In the genomic region with DNA sequence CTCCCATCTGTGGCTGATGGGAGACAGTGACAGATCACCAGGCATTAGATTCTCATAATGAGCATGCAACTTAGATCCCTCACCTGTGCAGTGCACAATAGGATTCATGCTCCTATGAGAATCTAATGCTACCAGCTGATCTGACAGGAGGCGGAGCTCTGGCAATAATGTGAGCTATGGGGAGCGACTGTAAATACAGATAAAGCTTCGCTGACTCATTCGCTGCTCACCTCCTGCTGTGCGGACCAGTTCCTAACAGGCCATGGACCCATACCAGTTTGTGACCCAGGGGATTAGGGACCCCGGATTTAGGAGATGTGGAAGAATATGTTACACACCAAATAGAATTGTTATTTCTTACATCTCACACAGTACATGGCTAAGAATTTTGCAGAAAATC, we compare ENCODE assay signal across 14 cellular contexts. TPM values are rescaled to one million over a fixed set of nuclear protein-coding genes. Genes with fewer than 3 reads are reported as not detected.
DNase-seq lines count a peak whose midpoint lies in the region; ATAC-seq and TF ChIP-seq lines count a peak whose summit lies in the region.
"Had no signal": no experiment of that assay in that cellular context is flagged by ENCODE, and none has a peak within 500 bp of the region (broad histone marks: within the 10 kb centered on the region; RNA-seq: fewer than 3 reads in every experiment).

No MANE protein-coding gene starts in this region.

- POLR2A ChIA-PET in A673 (lab: Charles Lee; ENCODE audit: low non-redundant PET), result no interaction called here

- H2AK5ac ChIP-seq in H9 (ENCODE audit: insufficient read length, low read length), result no peak overlapping the region

- no peak overlapping the region for H3K4ac ChIP-seq in H9 (ENCODE audit: low read depth, low read length)

- CTCF ChIA-PET in A673 (lab: Charles Lee), result no interaction called here

- no peak overlapping the region for H3K4me3 ChIP-seq in A673 (ENCODE audit: low read depth, low read length, poor library complexity, severe bottlenecking)

- H3K4me1 Mint-ChIP-seq in H9, result peaks cover 11 to 20% of the 10 kb centered on the region in 2 experiments
- H3K4me1 Mint-ChIP-seq: CD4-positive, alpha-beta memory T cell; immature natural killer cell had no signal

- BruUV-seq in A673 (replicated peaks; lab: Mats Ljungman, UMichigan), result no TSS peak

- H3K23ac ChIP-seq in H9 (ENCODE audit: insufficient read length, low read depth, low read length), result no peak overlapping the region

- H3K36me3 ChIP-seq in A673 (ENCODE audit: insufficient read depth, low read length, poor library complexity, severe bottlenecking), result no peaks in the 10 kb centered on the region

- peaks cover 5% of the 10 kb centered on the region for H3K4me1 ChIP-seq in A673 (ENCODE audit: insufficient read depth, low read length, poor library complexity, severe bottlenecking)
- H3K4me1 ChIP-seq in H9 (ENCODE audit: insufficient read depth, low read length), result peaks cover 6% of the 10 kb centered on the region; the same call in 1 of the 2 replicates

- no peak overlapping the region for H3K27ac Mint-ChIP-seq in H9
- H3K27ac Mint-ChIP-seq: CD4-positive, alpha-beta memory T cell; immature natural killer cell; stimulated activated naive CD8-positive, alpha-beta T cell treated with anti-CD3 and anti-CD28 coated beads, Interleukin-15, Interleukin-2, amounts not matched to agents 100 ng/mL and 50 ng/mL, for 24 hours had no signal

- H3K56ac ChIP-seq in H9 (ENCODE audit: insufficient read length, low read depth, low read length), result no peak overlapping the region

- H4K20me1 ChIP-seq in H9 (ENCODE audit: control insufficient read depth, insufficient read depth, insufficient read length), result no peaks in the 10 kb centered on the region

- no peak overlapping the region for H2BK12ac ChIP-seq in H9 (ENCODE audit: insufficient read length, low read depth, low read length)

- no peak overlapping the region for H3K18ac ChIP-seq in H9 (ENCODE audit: insufficient read length, low read depth, low read length)

- ATAC-seq in esophagus mucosa, result peak; percentile 79
- ATAC-seq in HG03039 (IDR thresholded peaks at IDR 0.05; ENCODE audit: unreplicated experiment), result no peak

- no peak overlapping the region for H3K4me2 ChIP-seq in H9 (ENCODE audit: insufficient read depth, insufficient read length, low read length)

- no peaks in the 10 kb centered on the region for H3K27me3 ChIP-seq in A673 (replicated peaks; ENCODE audit: insufficient read depth, low read depth, low read length, poor library complexity)
- H3K27me3 ChIP-seq in H9 (ENCODE audit: insufficient read depth, low read length), result no peaks in the 10 kb centered on the region

- no peak overlapping the region for H2BK5ac ChIP-seq in H9 (ENCODE audit: insufficient read length, low read length)

- no peaks in the 10 kb centered on the region for H3K79me2 ChIP-seq in H9 (ENCODE audit: insufficient read depth, low read length)

- DNase-seq in A673 (ENCODE audit: low spot score) (peak; percentile 66), H9 (peak; percentile 47), RPMI7951 (ENCODE audit: low read depth) (peak; percentile 40), iPS-NIHi11 (ENCODE audit: low spot score) (no peak), DMS114 treated with DMSO at 0.1 percent for 48 hours (lab: John Stamatoyannopoulos, UW; ENCODE audit: unreplicated experiment) (no peak)
- DNase-seq in stimulated activated CD8-positive, alpha-beta memory T cell treated with anti-CD3 and anti-CD28 coated beads, Interleukin-4, amount 100 ng/mL, for 48 hours, result no peak
- DNase-seq: activated T-cell treated with anti-CD3 and anti-CD28 coated beads, Interleukin-2, amount 50 U/mL, for 1 hour; aorta; CD4-positive, alpha-beta memory T cell; immature natural killer cell; T1000 had no signal

- TF ChIP-seq CTCF in A673 (conservative IDR thresholded peaks at IDR 0.05; ENCODE audit: low read depth, low read length), result no peak
- TF ChIP-seq CTCF in H9 (conservative IDR thresholded peaks at IDR 0.05), result no peak

- peaks cover 0 to 4% (median 0%) of the 10 kb centered on the region in 3 experiments; a peak in 1 of 7 replicates for H3K36me3 Mint-ChIP-seq in H9 (ENCODE audit: insufficient read depth in 1 of 3, low read depth in 3 of 3)
- H3K36me3 Mint-ChIP-seq: CD4-positive, alpha-beta memory T cell; immature natural killer cell had no signal

- no peaks in the 10 kb centered on the region for H3K23me2 ChIP-seq in H9 (ENCODE audit: insufficient read length, low read depth, low read length, poor library complexity, severe bottlenecking)

- no peak overlapping the region for H3K27ac ChIP-seq in A673 (ENCODE audit: low read depth, low read length, poor library complexity, severe bottlenecking)
- no peak overlapping the region for H3K27ac ChIP-seq in H9 (ENCODE audit: insufficient read length, low read depth, low read length)

- H3K9ac ChIP-seq in H9 (ENCODE audit: extremely low read depth, insufficient read length, low read length), result no peak overlapping the region

- no peak overlapping the region for H2BK15ac ChIP-seq in H9 (ENCODE audit: low read depth, low read length)

- no peak overlapping the region for H4K5ac ChIP-seq in H9 (ENCODE audit: insufficient read length, low read depth, low read length)

- no peak overlapping the region for H2BK120ac ChIP-seq in H9 (ENCODE audit: low read depth, low read length, poor library complexity, severe bottlenecking)

- no peaks in the 10 kb centered on the region for H3K79me1 ChIP-seq in H9 (ENCODE audit: insufficient read depth, low read depth, low read length, poor library complexity, severe bottlenecking)

- H3K4me3 Mint-ChIP-seq in H9, result no peak overlapping the region
- H3K4me3 Mint-ChIP-seq: CD4-positive, alpha-beta memory T cell; immature natural killer cell; stimulated activated naive CD8-positive, alpha-beta T cell treated with anti-CD3 and anti-CD28 coated beads, Interleukin-15, Interleukin-2, amounts not matched to agents 100 ng/mL and 50 ng/mL, for 24 hours had no signal

- H3K9me3 ChIP-seq in A673 (ENCODE audit: low read depth, low read length, poor library complexity, severe bottlenecking), result no peaks in the 10 kb centered on the region
- no peaks in the 10 kb centered on the region for H3K9me3 ChIP-seq in H9 (ENCODE audit: control insufficient read depth, low read depth, low read length)

- H3K14ac ChIP-seq in H9 (ENCODE audit: insufficient read depth, low read length), result no peak overlapping the region

- no peak overlapping the region for H2BK20ac ChIP-seq in H9 (ENCODE audit: low read depth, low read length, poor library complexity, severe bottlenecking)

- H3K27me3 Mint-ChIP-seq in H9 (ENCODE audit: low read depth), result peaks cover 5% of the 10 kb centered on the region
- H3K27me3 Mint-ChIP-seq: stimulated activated naive CD8-positive, alpha-beta T cell treated with anti-CD3 and anti-CD28 coated beads, Interleukin-15, Interleukin-2, amounts not matched to agents 100 ng/mL and 50 ng/mL, for 24 hours had no signal

- no CpG with 5 or more reads among the region's 6 CpGs for WGBS in H9 (ENCODE audit: extremely low coverage, insufficient read length, low lambda C conversion rate)

- no peak overlapping the region for H2AFZ ChIP-seq in H9 (ENCODE audit: low read length)

- H4K8ac ChIP-seq in H9 (replicated peaks; ENCODE audit: insufficient read length, low read depth, low read length), result no peak overlapping the region

- intact Hi-C loops in A673 (cut with micrococcal nuclease; ENCODE audit: unreplicated experiment), result no loop called here

- no peak overlapping the region for H3T11ph ChIP-seq in H9 (ENCODE audit: low read length)

- no peak overlapping the region for H4K91ac ChIP-seq in H9 (ENCODE audit: insufficient read length, low read depth, low read length)

- peaks cover 2 to 3% of the 10 kb centered on the region in 2 experiments; a peak in 1 of 5 replicates for H3K9me3 Mint-ChIP-seq in H9
- H3K9me3 Mint-ChIP-seq: CD4-positive, alpha-beta memory T cell; immature natural killer cell; stimulated activated naive CD8-positive, alpha-beta T cell treated with anti-CD3 and anti-CD28 coated beads, Interleukin-15, Interleukin-2, amounts not matched to agents 100 ng/mL and 50 ng/mL, for 24 hours had no signal

RNA-seq across cellular contexts. Expression of a gene that starts 6.7 kb away (rescaled TPM):
- total RNA-seq in A673 (2021), result not detected in 2 replicates
- total RNA-seq in H9 (2021), result not detected in 2 replicates
- total RNA-seq in RPMI7951 (2014; rRNA removed; shearing (Covaris generic)), result not detected in 2 replicates
- total RNA-seq in esophagus mucosa, result not detected
- total RNA-seq: aorta; CD4-positive, alpha-beta memory T cell had no signal

RNA-seq across cellular contexts. Expression of a gene that starts 18.7 kb away (rescaled TPM):
- total RNA-seq in A673 (2021) (not detected in 2 replicates), H9 (2021) (0.04 and 0.15 TPM in 2 replicates), esophagus mucosa (not detected)
- under 0.01 TPM in 2 replicates for total RNA-seq in RPMI7951 (2014; rRNA removed; shearing (Covaris generic))
- total RNA-seq: CD4-positive, alpha-beta memory T cell had no signal

RNA-seq across cellular contexts. Expression of a gene that starts 28.7 kb away (rescaled TPM):
- total RNA-seq in A673 (2021), result 20.3 and 22.9 TPM in 2 replicates
- 14.7 and 15.4 TPM in 2 replicates for total RNA-seq in H9 (2021)
- total RNA-seq in RPMI7951 (2014; rRNA removed; shearing (Covaris generic)), result 9.9 and 10.9 TPM in 2 replicates
- total RNA-seq in esophagus mucosa, result 4.7 TPM

Comparison
In these comparisons a context has a peak if more than half of its experiments do, and no peak if none do; other contexts are left out.
1. DNase-seq: peak in A673 (single experiment), H9 (single experiment) and RPMI7951 (single experiment); none in stimulated activated CD8-positive, alpha-beta memory T cell treated with anti-CD3 and anti-CD28 coated beads, Interleukin-4, amount 100 ng/mL, for 48 hours (single experiment), iPS-NIHi11 (single experiment) and DMS114 treated with DMSO at 0.1 percent for 48 hours (single experiment).